ENCODE assay signal across 9 cellular contexts in the genomic region with DNA sequence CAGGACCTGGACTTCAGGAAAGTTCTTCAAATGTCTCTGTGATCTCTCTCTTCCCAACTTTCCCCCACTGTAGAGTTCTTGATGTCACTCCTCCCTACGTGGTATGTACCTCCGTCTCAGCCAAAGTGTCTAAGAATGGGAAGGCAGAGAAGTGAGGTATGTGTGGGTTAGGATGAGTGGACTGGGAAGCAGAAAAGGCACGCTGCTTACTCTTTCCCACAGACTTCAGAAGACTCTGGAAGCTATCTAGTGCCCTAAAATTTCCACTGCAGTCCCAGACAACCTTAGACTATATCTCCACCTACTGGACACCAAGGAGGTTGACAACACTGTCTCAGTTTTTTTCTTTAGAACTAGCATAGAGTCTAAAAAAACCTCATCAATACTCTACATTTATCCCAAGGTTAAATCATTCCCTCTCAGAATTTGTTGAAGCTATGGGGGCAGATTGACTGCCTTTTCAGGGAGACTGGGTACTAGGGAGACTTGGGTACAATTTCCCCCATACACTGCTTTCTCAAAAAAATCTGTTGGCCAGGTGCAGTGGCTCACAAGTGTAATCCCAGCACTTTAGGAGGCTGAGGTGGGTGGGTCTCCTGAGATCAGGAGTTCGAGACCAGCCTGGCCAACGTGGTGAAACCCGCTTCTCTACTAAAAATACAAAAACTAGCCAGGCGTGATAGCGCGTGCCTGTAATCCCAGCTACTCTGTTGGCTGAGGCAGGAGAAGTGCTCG. TPM values are rescaled to one million over a fixed set of nuclear protein-coding genes. Genes with fewer than 3 reads are reported as not detected.
DNase-seq lines count a peak whose midpoint lies in the region; ATAC-seq and TF ChIP-seq lines count a peak whose summit lies in the region.
"Had no signal": no experiment of that assay in that cellular context is flagged by ENCODE, and none has a peak within 500 bp of the region (broad histone marks: within the 10 kb centered on the region; RNA-seq: fewer than 3 reads in every experiment).

No MANE protein-coding gene starts in this region.

- H3K36me3 ChIP-seq in KMS-11 (ENCODE audit: insufficient read depth) (no peaks in the 10 kb centered on the region), RWPE2 (ENCODE audit: low read depth) (no peaks in the 10 kb centered on the region), uterus (no peaks in the 10 kb centered on the region)

- H2AFZ ChIP-seq in KMS-11 (ENCODE audit: low read depth) = no peak overlapping the region

- H3K27ac Mint-ChIP-seq in activated naive CD4-positive, alpha-beta T cell treated with anti-CD3 and anti-CD28 coated beads, Interleukin-2, amount 50 U/mL, for 24 hours = peak overlapping the region; percentile 3
- no peak overlapping the region for H3K27ac Mint-ChIP-seq in activated naive CD4-positive, alpha-beta T cell treated with anti-CD3 and anti-CD28 coated beads for 36 hours
- H3K27ac Mint-ChIP-seq in memory B cell = no peak overlapping the region
- H3K27ac Mint-ChIP-seq: stimulated activated naive CD8-positive, alpha-beta T cell treated with anti-CD3 and anti-CD28 coated beads, Interleukin-15, Interleukin-2, amounts not matched to agents 100 ng/mL and 50 ng/mL, for 24 hours had no signal

- no peaks in the 10 kb centered on the region for H4K20me1 ChIP-seq in KMS-11 (ENCODE audit: insufficient read depth)

- no peaks in the 10 kb centered on the region for H3K36me3 Mint-ChIP-seq in activated naive CD4-positive, alpha-beta T cell treated with anti-CD3 and anti-CD28 coated beads, Interleukin-2, amount 50 U/mL, for 24 hours
- no peaks in the 10 kb centered on the region for H3K36me3 Mint-ChIP-seq in activated naive CD4-positive, alpha-beta T cell treated with anti-CD3 and anti-CD28 coated beads for 36 hours (ENCODE audit: low read depth)
- no peaks in the 10 kb centered on the region for H3K36me3 Mint-ChIP-seq in memory B cell

- H3K27me3 Mint-ChIP-seq in activated naive CD4-positive, alpha-beta T cell treated with anti-CD3 and anti-CD28 coated beads, Interleukin-2, amount 50 U/mL, for 24 hours = no peaks in the 10 kb centered on the region
- no peaks in the 10 kb centered on the region for H3K27me3 Mint-ChIP-seq in activated naive CD4-positive, alpha-beta T cell treated with anti-CD3 and anti-CD28 coated beads for 36 hours (ENCODE audit: low read depth)
- peaks cover 5% of the 10 kb centered on the region for H3K27me3 Mint-ChIP-seq in memory B cell
- H3K27me3 Mint-ChIP-seq: stimulated activated naive CD8-positive, alpha-beta T cell treated with anti-CD3 and anti-CD28 coated beads, Interleukin-15, Interleukin-2, amounts not matched to agents 100 ng/mL and 50 ng/mL, for 24 hours had no signal

- no peaks in the 10 kb centered on the region for H3K9me3 Mint-ChIP-seq in activated naive CD4-positive, alpha-beta T cell treated with anti-CD3 and anti-CD28 coated beads, Interleukin-2, amount 50 U/mL, for 24 hours
- no peaks in the 10 kb centered on the region for H3K9me3 Mint-ChIP-seq in activated naive CD4-positive, alpha-beta T cell treated with anti-CD3 and anti-CD28 coated beads for 36 hours
- no peaks in the 10 kb centered on the region for H3K9me3 Mint-ChIP-seq in memory B cell
- H3K9me3 Mint-ChIP-seq: stimulated activated naive CD8-positive, alpha-beta T cell treated with anti-CD3 and anti-CD28 coated beads, Interleukin-15, Interleukin-2, amounts not matched to agents 100 ng/mL and 50 ng/mL, for 24 hours had no signal

- H3K27ac ChIP-seq in KMS-11 (no peak overlapping the region), RWPE2 (ENCODE audit: poor library complexity, severe bottlenecking) (no peak overlapping the region), coronary artery (peak overlapping the region in 1 of 2 donors; percentile 14), uterus (peak overlapping the region; percentile 26 to 44)

- intact Hi-C loops in activated naive CD4-positive, alpha-beta T cell treated with anti-CD3 and anti-CD28 coated beads for 36 hours (cut with micrococcal nuclease) = loop anchor here (1.0 kb wide), 2 partner anchors 24 to 40 kb away; no protein-coding TSS in a partner anchor
- intact Hi-C loops in uterus (cut with DNase I; ENCODE audit: low total_unique reads) = loop anchor here (2.0 kb wide), 1 partner anchor 41 kb away; no protein-coding TSS in a partner anchor

- TF ChIP-seq POLR2A in uterus (IDR thresholded peaks at IDR 0.05) = no peak

- no peak overlapping the region for H3K4me3 Mint-ChIP-seq in activated naive CD4-positive, alpha-beta T cell treated with anti-CD3 and anti-CD28 coated beads, Interleukin-2, amount 50 U/mL, for 24 hours
- H3K4me3 Mint-ChIP-seq in activated naive CD4-positive, alpha-beta T cell treated with anti-CD3 and anti-CD28 coated beads for 36 hours = no peak overlapping the region
- no peak overlapping the region for H3K4me3 Mint-ChIP-seq in memory B cell
- H3K4me3 Mint-ChIP-seq: stimulated activated naive CD8-positive, alpha-beta T cell treated with anti-CD3 and anti-CD28 coated beads, Interleukin-15, Interleukin-2, amounts not matched to agents 100 ng/mL and 50 ng/mL, for 24 hours had no signal

- no peaks in the 10 kb centered on the region for H3K4me1 ChIP-seq in KMS-11 (ENCODE audit: low read depth, poor library complexity, severe bottlenecking)
- peaks cover 10% of the 10 kb centered on the region for H3K4me1 ChIP-seq in RWPE2 (ENCODE audit: insufficient read depth, poor library complexity, severe bottlenecking)
- H3K4me1 ChIP-seq in uterus = no peaks in the 10 kb centered on the region

- H3K27me3 ChIP-seq in KMS-11 (ENCODE audit: insufficient read depth, low read depth) (no peaks in the 10 kb centered on the region), RWPE2 (ENCODE audit: insufficient read depth, poor library complexity, severe bottlenecking) (no peaks in the 10 kb centered on the region), uterus (no peaks in the 10 kb centered on the region)

- no peak overlapping the region for H3K4me2 ChIP-seq in KMS-11

- DNase-seq in activated naive CD4-positive, alpha-beta T cell treated with anti-CD3 and anti-CD28 coated beads for 36 hours = no peak
- DNase-seq in RWPE2 (ENCODE audit: low spot score) (no peak), coronary artery (ENCODE audit: low spot score) (peak; percentile 71), memory B cell (ENCODE audit: low spot score in 2 of 2) (no peak), uterus (no peak)
- no peak for DNase-seq in activated CD4-positive, alpha-beta T cell treated with anti-CD3 and anti-CD28 coated beads for 4 hours

- no peak overlapping the region for H3K4me3 ChIP-seq in KMS-11 (IDR thresholded peaks at IDR 0.05; ENCODE audit: insufficient read depth, low read depth, low read length)
- no peak overlapping the region for H3K4me3 ChIP-seq in RWPE2 (ENCODE audit: severe bottlenecking)
- no peak overlapping the region for H3K4me3 ChIP-seq in coronary artery
- H3K4me3 ChIP-seq in uterus = no peak overlapping the region

- no peaks in the 10 kb centered on the region for H3K79me2 ChIP-seq in KMS-11 (ENCODE audit: insufficient read depth, low read depth)

- H3K4me1 Mint-ChIP-seq in activated naive CD4-positive, alpha-beta T cell treated with anti-CD3 and anti-CD28 coated beads, Interleukin-2, amount 50 U/mL, for 24 hours = peaks cover 9% of the 10 kb centered on the region
- H3K4me1 Mint-ChIP-seq in activated naive CD4-positive, alpha-beta T cell treated with anti-CD3 and anti-CD28 coated beads for 36 hours (ENCODE audit: low read depth) = peaks cover 13% of the 10 kb centered on the region
- H3K4me1 Mint-ChIP-seq in memory B cell = peaks cover 5% of the 10 kb centered on the region

- peak; percentile 97 for TF ChIP-seq CTCF in KMS-11 (conservative IDR thresholded peaks at IDR 0.05; ENCODE audit: low read depth, low read length)
- peak; percentile 89 for TF ChIP-seq CTCF in RWPE2 (IDR thresholded peaks at IDR 0.05; ENCODE audit: poor library complexity, severe bottlenecking)
- peak; percentile 67 for TF ChIP-seq CTCF in coronary artery (IDR thresholded peaks at IDR 0.05)
- peak; percentile 79 to 94 (median 94) for TF ChIP-seq CTCF in uterus (IDR thresholded peaks at IDR 0.05)

- H3K9me3 ChIP-seq in RWPE2 (ENCODE audit: severe bottlenecking) (no peaks in the 10 kb centered on the region), uterus (no peaks in the 10 kb centered on the region)

- ATAC-seq in RWPE2 (ENCODE audit: low read depth) = peak; percentile 76
- ATAC-seq in memory B cell (ENCODE audit: low read depth) = peak; percentile 76

- CTCF ChIA-PET in activated naive CD4-positive, alpha-beta T cell treated with anti-CD3 and anti-CD28 coated beads for 36 hours (lab: Charles Lee) = interaction anchor here (0.5 to 13.0 kb wide), 23 partner anchors 9 to 655 kb away, joined by 3 to 384 read pairs (median 5); a partner anchor contains a TSS

- H3K9ac ChIP-seq in KMS-11 = no peak overlapping the region

RNA-seq across cellular contexts. Expression of a gene that starts 20.6 kb away (rescaled TPM):
- 10 to 100 TPM; 17.9 to 18.4 TPM for total RNA-seq in activated naive CD4-positive, alpha-beta T cell treated with anti-CD3 and anti-CD28 coated beads for 36 hours
- 100 to 1,000 TPM in 2 of 4 donors, 10 to 100 TPM in 2; 69.7 to 223 (median 99.4) TPM for total RNA-seq in uterus

RNA-seq across cellular contexts. Expression of a gene that starts 33.7 kb away (rescaled TPM):
- total RNA-seq in activated naive CD4-positive, alpha-beta T cell treated with anti-CD3 and anti-CD28 coated beads for 36 hours = 1 to 10 TPM; 8.1 to 8.6 TPM
- total RNA-seq in uterus = not detected

RNA-seq across cellular contexts. Expression of a gene that starts 55.2 kb away (rescaled TPM):
- total RNA-seq in activated naive CD4-positive, alpha-beta T cell treated with anti-CD3 and anti-CD28 coated beads for 36 hours = 1 to 10 TPM in 1 of 2 experiments, under 1 TPM in 1; 0.93 to 1.1 TPM
- total RNA-seq in uterus = 10 to 100 TPM in 1 of 4 donors, 1 to 10 TPM in 1, under 1 TPM in 2; 0.26 to 16.9 (median 3.2) TPM

RNA-seq across cellular contexts. Expression of a gene that starts 57.9 kb away (rescaled TPM):
- 100 to 1,000 TPM; 138 to 149 TPM for total RNA-seq in activated naive CD4-positive, alpha-beta T cell treated with anti-CD3 and anti-CD28 coated beads for 36 hours
- total RNA-seq in uterus = 10 to 100 TPM in 3 of 4 donors, 1 to 10 TPM in 1; 7.6 to 22.8 (median 11.6) TPM

Comparison
In these comparisons a context has a peak if more than half of its experiments do, and no peak if none do; other contexts are left out.
1. H3K27ac ChIP-seq: peak in uterus (2 of 2); none in KMS-11 (single experiment) and RWPE2 (single experiment).
2. RNA of a gene that starts 33.7 kb away (total RNA-seq): 8.1 to 8.6 TPM in activated naive CD4-positive, alpha-beta T cell treated with anti-CD3 and anti-CD28 coated beads for 36 hours; not detected in uterus; every median in the first group is over 4 times any median in the second.
3. Peak in every context shown above with its lines, with median percentiles within 50 percentile points of each other: CTCF ChIP-seq.